Comparison of ENCODE assay signal across 1 cellular context in genomic region chr20:33829636-33830035, GRCh38.
TF ChIP-seq lines count a peak whose summit lies in the region.

No MANE protein-coding gene starts in this region.

TF ChIP-seq in K562, 482 proteins besides CTCF, POLR2A, EP300 and RAD21 (continued from another document and continues in another):
- TF ChIP-seq ATF2 (CRISPR knock-in tag; IDR thresholded peaks at IDR 0.05), result no peak
- TF ChIP-seq GTF3C2 (IDR thresholded peaks at IDR 0.05; ENCODE audit: borderline replicate concordance, extremely low read depth, insufficient read length), result no peak
- TF ChIP-seq ZNF695 (CRISPR knock-in tag; IDR thresholded peaks at IDR 0.05), result no peak
- TF ChIP-seq SP2 (IDR thresholded peaks at IDR 0.05; ENCODE audit: extremely low read depth, low read depth, low read length, poor library complexity, severe bottlenecking), result no peak
- no peak for TF ChIP-seq SIN3A (IDR thresholded peaks at IDR 0.05; ENCODE audit: borderline replicate concordance in 2 of 2, control insufficient read depth in 1 of 2, low read depth in 2 of 2, low read length in 2 of 2)
- TF ChIP-seq PRDM10 (IDR thresholded peaks at IDR 0.05; ENCODE audit: partially characterized antibody), result no peak
- TF ChIP-seq ARHGAP35 (IDR thresholded peaks at IDR 0.05; ENCODE audit: partially characterized antibody), result no peak
- peak; percentile 76 for TF ChIP-seq CBFA2T2 (conservative IDR thresholded peaks at IDR 0.05)
- TF ChIP-seq GATA2 (CRISPR knock-in tag; IDR thresholded peaks at IDR 0.05), result 0 out of 2 replicates have a peak, but pooled peaks have one; percentile 37
- no peak for TF ChIP-seq THRAP3 (IDR thresholded peaks at IDR 0.05; ENCODE audit: borderline replicate concordance)
- peak; percentile 68 for TF ChIP-seq ARID1B (IDR thresholded peaks at IDR 0.05)
- no peak for TF ChIP-seq ZNF696 (CRISPR knock-in tag; conservative IDR thresholded peaks at IDR 0.05)
- TF ChIP-seq SMAD4 (CRISPR knock-in tag; conservative IDR thresholded peaks at IDR 0.05), result peak; percentile 41; the same call in 1 of the 2 replicates
- no peak for TF ChIP-seq ARNT (IDR thresholded peaks at IDR 0.05)
- TF ChIP-seq CTBP1 (IDR thresholded peaks at IDR 0.05; ENCODE audit: borderline replicate concordance), result peak; percentile 36; the same call in 1 of the 2 replicates
- TF ChIP-seq SETDB1 (IDR thresholded peaks at IDR 0.05; ENCODE audit: low read length), result no peak
- TF ChIP-seq RCOR1 (IDR thresholded peaks at IDR 0.05; ENCODE audit: borderline replicate concordance in 1 of 2, low read depth in 2 of 2, low read length in 2 of 2), result peak in 1 of 2 experiments; percentile 72; a peak in 2 of 4 replicates
- no peak for TF ChIP-seq ZMIZ1 (IDR thresholded peaks at IDR 0.05; ENCODE audit: low read depth in 2 of 2, low read length in 2 of 2)
- TF ChIP-seq RBM15 (IDR thresholded peaks at IDR 0.05; ENCODE audit: insufficient read depth, low read length), result no peak
- 0 out of 2 replicates have a peak, but pooled peaks have one; percentile 16 for TF ChIP-seq MYC (IDR thresholded peaks at IDR 0.05; ENCODE audit: low read depth, low read length)
- TF ChIP-seq MYC (CRISPR knock-in tag; IDR thresholded peaks at IDR 0.05; ENCODE audit: borderline replicate concordance, low read depth), result no peak
- TF ChIP-seq PTBP1 (IDR thresholded peaks at IDR 0.05; ENCODE audit: low read depth, low read length), result no peak
- TF ChIP-seq MAZ (CRISPR knock-in tag; conservative IDR thresholded peaks at IDR 0.05 in 1 of 2, IDR thresholded peaks at IDR 0.05 in 1 of 2), result no peak
- no peak for TF ChIP-seq CSDE1 (IDR thresholded peaks at IDR 0.05)
- no peak for TF ChIP-seq TARDBP (IDR thresholded peaks at IDR 0.05)
- no peak for TF ChIP-seq MLX (CRISPR knock-in tag; conservative IDR thresholded peaks at IDR 0.05)
- no peak for TF ChIP-seq PYGO2 (tag; IDR thresholded peaks at IDR 0.05)
- TF ChIP-seq ZNF23 (CRISPR knock-in tag; IDR thresholded peaks at IDR 0.05), result no peak
- peak; percentile 65 for TF ChIP-seq TCF3 (CRISPR knock-in tag; IDR thresholded peaks at IDR 0.05)
- no peak for TF ChIP-seq ZFPM2 (CRISPR knock-in tag; IDR thresholded peaks at IDR 0.05)
- TF ChIP-seq ZNF586 (CRISPR knock-in tag; conservative IDR thresholded peaks at IDR 0.05), result no peak
- TF ChIP-seq FOXP1 (CRISPR knock-in tag; IDR thresholded peaks at IDR 0.05), result no peak
- TF ChIP-seq CBX1 (IDR thresholded peaks at IDR 0.05; ENCODE audit: low read depth), result no peak
- peak; percentile 30; the same call in 1 of the 2 replicates for TF ChIP-seq SMARCA4 (IDR thresholded peaks at IDR 0.05)
- TF ChIP-seq TBL1XR1 (IDR thresholded peaks at IDR 0.05; ENCODE audit: low read length in 2 of 2), result no peak
- TF ChIP-seq ZEB2 (IDR thresholded peaks at IDR 0.05), result 0 out of 2 replicates have a peak, but pooled peaks have one; percentile 29
- TF ChIP-seq COPS2 (conservative IDR thresholded peaks at IDR 0.05), result no peak
- TF ChIP-seq ZNF133 (CRISPR knock-in tag; IDR thresholded peaks at IDR 0.05), result no peak
- TF ChIP-seq MECOM (CRISPR knock-in tag; IDR thresholded peaks at IDR 0.05), result peak; percentile 92
- TF ChIP-seq TFE3 (CRISPR knock-in tag; IDR thresholded peaks at IDR 0.05), result no peak
- no peak for TF ChIP-seq GMEB1 (CRISPR knock-in tag; IDR thresholded peaks at IDR 0.05)
- TF ChIP-seq ZNF274 (IDR thresholded peaks at IDR 0.05; ENCODE audit: borderline replicate concordance, low read depth, low read length), result no peak
- no peak for TF ChIP-seq GTF2F1 (IDR thresholded peaks at IDR 0.05; ENCODE audit: low read depth, low read length)
- 0 out of 2 replicates have a peak, but pooled peaks have one; percentile 23 for TF ChIP-seq NFIC (IDR thresholded peaks at IDR 0.05)
- TF ChIP-seq MIER1 (IDR thresholded peaks at IDR 0.05; ENCODE audit: low read depth), result no peak
- TF ChIP-seq ZNF583 (CRISPR knock-in tag; IDR thresholded peaks at IDR 0.05), result no peak
- TF ChIP-seq TAL1 (IDR thresholded peaks at IDR 0.05), result peak; percentile 60
- TF ChIP-seq NR4A1 (CRISPR knock-in tag; IDR thresholded peaks at IDR 0.05), result no peak
- no peak for TF ChIP-seq NR4A1 (tag; IDR thresholded peaks at IDR 0.05)
- no peak for TF ChIP-seq NCOA4 (IDR thresholded peaks at IDR 0.05; ENCODE audit: partially characterized antibody)
- no peak for TF ChIP-seq ATF3 (IDR thresholded peaks at IDR 0.05)
- TF ChIP-seq ATF3 (CRISPR knock-in tag; conservative IDR thresholded peaks at IDR 0.05), result no peak
- no peak for TF ChIP-seq SRSF7 (optimal IDR thresholded peaks at IDR 0.05; ENCODE audit: low read depth, low read length)
- TF ChIP-seq U2AF2 (optimal IDR thresholded peaks at IDR 0.05; ENCODE audit: low read depth, low read length), result no peak
- no peak for TF ChIP-seq KLF10 (CRISPR knock-in tag; IDR thresholded peaks at IDR 0.05)
- no peak for TF ChIP-seq PML (IDR thresholded peaks at IDR 0.05; ENCODE audit: low read length)
- no peak for TF ChIP-seq TFAP4 (CRISPR knock-in tag; IDR thresholded peaks at IDR 0.05; ENCODE audit: borderline replicate concordance)
- peak in 1 of 2 experiments; percentile 42; a peak in 1 of 4 replicates for TF ChIP-seq KDM1A (IDR thresholded peaks at IDR 0.05)
